14 cellular contexts compared by ENCODE assay signal in genomic region chr19:44971451-44971850, GRCh38. TPM values are rescaled to one million over a fixed set of nuclear protein-coding genes. Genes with fewer than 3 reads are reported as not detected.
"Had no signal": no experiment of that assay in that cellular context is flagged by ENCODE, and none has a peak within 500 bp of the region (broad histone marks: within the 10 kb centered on the region; RNA-seq: fewer than 3 reads in every experiment).

No MANE protein-coding gene starts in this region.

RNA-seq across cellular contexts. Expression of gene APOC2, which starts 25.6 kb away (rescaled TPM):
- total RNA-seq: activated B cell treated with CpG ODN at 0.5 μM for 24 hours; activated CD4-positive, alpha-beta memory T cell treated with anti-CD3 and anti-CD28 coated beads for 36 hours; activated CD4-positive, alpha-beta memory T cell treated with anti-CD3 and anti-CD28 coated beads, Interleukin-2, amount 10 ng/mL, durations not matched to agents 7 days and 5 days; activated CD4-positive, alpha-beta T cell treated with anti-CD3 and anti-CD28 coated beads for 36 hours; activated CD4-positive, alpha-beta T cell treated with anti-CD3 and anti-CD28 coated beads, Interleukin-2, amount 10 ng/mL, durations not matched to agents 24 days and 14 days; activated CD4-positive, alpha-beta T cell treated with anti-CD3 and anti-CD28 coated beads, Interleukin-2, amount 10 ng/mL, durations not matched to agents 7 days and 5 days; activated CD8-positive, alpha-beta memory T cell treated with anti-CD3 and anti-CD28 coated beads for 36 hours; activated CD8-positive, alpha-beta memory T cell treated with anti-CD3 and anti-CD28 coated beads, Interleukin-2, amount 10 ng/mL, durations not matched to agents 7 days and 5 days; activated CD8-positive, alpha-beta T cell treated with anti-CD3 and anti-CD28 coated beads for 36 hours; activated CD8-positive, alpha-beta T cell treated with anti-CD3 and anti-CD28 coated beads, Interleukin-2, amount 10 ng/mL, durations not matched to agents 7 days and 5 days; T-helper 1 cell treated with Interleukin-12 subunit alpha and Interleukin-12 subunit beta and Interleukin-4 antibody, amounts not matched to agents 30 ng/mL and 1 ng/mL, for 36 hours; T-helper 17 cell; T-helper 2 cell treated with Interferon-gamma antibody and Interleukin-4, amounts not matched to agents 100 ng/mL and 5 ng/mL, for 36 hours had no signal

RNA-seq across cellular contexts. Expression of gene APOC4, which starts 29.4 kb away (rescaled TPM):
- total RNA-seq: activated B cell treated with CpG ODN at 0.5 μM for 24 hours; activated CD4-positive, alpha-beta memory T cell treated with anti-CD3 and anti-CD28 coated beads for 36 hours; activated CD4-positive, alpha-beta memory T cell treated with anti-CD3 and anti-CD28 coated beads, Interleukin-2, amount 10 ng/mL, durations not matched to agents 7 days and 5 days; activated CD4-positive, alpha-beta T cell treated with anti-CD3 and anti-CD28 coated beads for 36 hours; activated CD4-positive, alpha-beta T cell treated with anti-CD3 and anti-CD28 coated beads, Interleukin-2, amount 10 ng/mL, durations not matched to agents 24 days and 14 days; activated CD4-positive, alpha-beta T cell treated with anti-CD3 and anti-CD28 coated beads, Interleukin-2, amount 10 ng/mL, durations not matched to agents 7 days and 5 days; activated CD8-positive, alpha-beta memory T cell treated with anti-CD3 and anti-CD28 coated beads for 36 hours; activated CD8-positive, alpha-beta memory T cell treated with anti-CD3 and anti-CD28 coated beads, Interleukin-2, amount 10 ng/mL, durations not matched to agents 7 days and 5 days; activated CD8-positive, alpha-beta T cell treated with anti-CD3 and anti-CD28 coated beads for 36 hours; activated CD8-positive, alpha-beta T cell treated with anti-CD3 and anti-CD28 coated beads, Interleukin-2, amount 10 ng/mL, durations not matched to agents 7 days and 5 days; T-helper 1 cell treated with Interleukin-12 subunit alpha and Interleukin-12 subunit beta and Interleukin-4 antibody, amounts not matched to agents 30 ng/mL and 1 ng/mL, for 36 hours; T-helper 17 cell; T-helper 2 cell treated with Interferon-gamma antibody and Interleukin-4, amounts not matched to agents 100 ng/mL and 5 ng/mL, for 36 hours; WTC11 had no signal

RNA-seq across cellular contexts. Expression of gene APOC1, which starts 57.0 kb away (rescaled TPM):
- total RNA-seq: activated CD4-positive, alpha-beta T cell treated with anti-CD3 and anti-CD28 coated beads, Interleukin-2, amount 10 ng/mL, durations not matched to agents 7 days and 5 days; activated CD8-positive, alpha-beta T cell treated with anti-CD3 and anti-CD28 coated beads, Interleukin-2, amount 10 ng/mL, durations not matched to agents 7 days and 5 days; T-helper 17 cell; T-helper 2 cell treated with Interferon-gamma antibody and Interleukin-4, amounts not matched to agents 100 ng/mL and 5 ng/mL, for 36 hours had no signal
